11 cellular contexts compared by ENCODE assay signal in genomic region chr20:5447188-5447587, GRCh38.
"Had no signal": no experiment of that assay in that cellular context is flagged by ENCODE, and none has a peak within 500 bp of the region (broad histone marks: within the 10 kb centered on the region; RNA-seq: fewer than 3 reads in every experiment).

No MANE protein-coding gene starts in this region.

- H3K27ac ChIP-seq: GM23248 had no signal

- DNase-seq: GM23248, GOT3, H7, H9, HCEC 1CT, HFFc6 had no signal

- H3K9ac ChIP-seq: GM23248 had no signal

- FAIRE-seq: H1, H54 had no signal

- H3K9me3 ChIP-seq: HAP-1 had no signal

- H3K4me2 ChIP-seq: GM23338 had no signal

- H3K36me3 ChIP-seq: HAP-1 had no signal

- H3K4me3 ChIP-seq: GM23248, GM23338, HAP-1 had no signal

- H2AFZ ChIP-seq: GM23248, GM23338 had no signal

- ATAC-seq: HCT116 had no signal

- H3K4me1 ChIP-seq: HAP-1 had no signal
